In genomic region chr6:43246301-43247114, GRCh38 we compare ENCODE assay signal across 1 cellular context.
A peak's percentile ranks its signal among the peaks of the same experiment; 100 is the strongest.
TF ChIP-seq lines count a peak whose summit lies in the region.

No MANE protein-coding gene starts in this region.

TF ChIP-seq in HEK293, 187 proteins besides CTCF, POLR2A, EP300 and RAD21 (continued from another document):
- TF ChIP-seq AEBP2 (tag by site-specific recombination; IDR thresholded peaks at IDR 0.05; ENCODE audit: borderline replicate concordance) (no peak), ZNF133 (tag by site-specific recombination; IDR thresholded peaks at IDR 0.05) (no peak), ZNF404 (tag by site-specific recombination; IDR thresholded peaks at IDR 0.05) (no peak), GLIS1 (tag by site-specific recombination; IDR thresholded peaks at IDR 0.05) (no peak), ZNF707 (tag by site-specific recombination; IDR thresholded peaks at IDR 0.05) (peak; percentile 55; the same call in 1 of the 2 replicates), ZNF747 (tag by site-specific recombination; IDR thresholded peaks at IDR 0.05) (no peak), ZBTB49 (tag by site-specific recombination; IDR thresholded peaks at IDR 0.05; ENCODE audit: low read depth) (no peak), ZNF184 (tag by site-specific recombination; IDR thresholded peaks at IDR 0.05) (no peak), ZNF449 (tag by site-specific recombination; IDR thresholded peaks at IDR 0.05) (peak; percentile 87; the same call in 1 of the 2 replicates)
